19 cellular contexts compared by ENCODE assay signal in the genomic region with DNA sequence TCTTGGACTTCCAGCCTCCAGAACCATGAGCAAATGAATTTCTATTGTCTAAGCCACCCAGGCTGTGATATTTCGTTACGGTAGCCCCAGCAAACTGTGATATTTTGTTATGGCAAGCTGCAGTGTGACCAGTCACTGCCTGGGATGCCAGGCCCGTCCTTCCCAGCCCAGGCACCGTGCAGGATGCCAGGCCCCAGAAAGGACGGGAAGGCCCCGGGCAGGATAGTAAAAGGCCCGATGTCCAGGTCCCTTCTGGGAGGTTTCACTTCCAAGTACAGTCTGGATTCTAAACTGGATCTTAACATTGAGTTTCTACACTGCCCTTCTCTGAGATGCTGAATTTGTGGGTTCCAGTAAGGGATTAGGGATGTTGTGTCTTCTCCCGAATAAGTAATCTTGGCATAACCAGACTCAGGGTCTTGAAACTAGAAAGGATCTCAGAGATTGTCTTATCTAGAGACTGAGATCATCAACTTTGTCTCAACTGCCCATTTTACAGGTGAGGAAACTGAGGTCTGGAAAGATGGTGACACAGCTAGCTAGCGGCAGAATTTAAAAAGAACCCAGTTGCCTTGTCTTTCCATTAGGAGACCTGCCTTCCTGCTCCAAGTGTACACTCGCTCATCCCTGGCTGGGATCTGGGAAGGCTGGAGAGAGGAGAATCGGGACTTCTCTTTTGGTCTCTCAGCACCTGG. TPM values are rescaled to one million over a fixed set of nuclear protein-coding genes. Genes with fewer than 3 reads are reported as not detected.
DNase-seq lines count a peak whose midpoint lies in the region; ATAC-seq, FAIRE-seq and TF ChIP-seq lines count a peak whose summit lies in the region.
"Had no signal": no experiment of that assay in that cellular context is flagged by ENCODE, and none has a peak within 500 bp of the region (broad histone marks: within the 10 kb centered on the region; RNA-seq: fewer than 3 reads in every experiment).

No MANE protein-coding gene starts in this region.

- peak overlapping the region in 2 of 3 donors; percentile 41 to 91 for H3K27ac Mint-ChIP-seq in CD4-positive, CD25-positive, alpha-beta regulatory T cell
- H3K27ac Mint-ChIP-seq: CD8-positive, alpha-beta T cell; IgD-negative memory B cell had no signal

- no peak overlapping the region for H2AK5ac ChIP-seq in trophoblast cell (ENCODE audit: low read length)

- no peaks in the 10 kb centered on the region for H3K27me3 ChIP-seq in CD4-positive, CD25-positive, alpha-beta regulatory T cell (ENCODE audit: control insufficient read depth, insufficient read depth, low read length)
- H3K27me3 ChIP-seq in MM.1S (replicated peaks; ENCODE audit: insufficient read depth, low read length) (no peaks in the 10 kb centered on the region), keratinocyte (ENCODE audit: control insufficient read depth, extremely low read depth, insufficient read depth, low read length) (no peaks in the 10 kb centered on the region), trophoblast cell (ENCODE audit: insufficient read depth, low read length) (no peaks in the 10 kb centered on the region), ascending aorta (no peaks in the 10 kb centered on the region)
- H3K27me3 ChIP-seq: BLaER1 had no signal

- H3K4me3 Mint-ChIP-seq in CD4-positive, CD25-positive, alpha-beta regulatory T cell = no peak overlapping the region
- H3K4me3 Mint-ChIP-seq: CD14-positive monocyte; CD8-positive, alpha-beta T cell; H9 had no signal

- peaks cover 23% of the 10 kb centered on the region for H3K36me3 ChIP-seq in CD4-positive, CD25-positive, alpha-beta regulatory T cell (ENCODE audit: control insufficient read depth, insufficient read depth, low read length)
- H3K36me3 ChIP-seq in MM.1S (replicated peaks; ENCODE audit: insufficient read depth, low read length) = no peaks in the 10 kb centered on the region
- peaks cover 8 to 12% of the 10 kb centered on the region in 2 experiments for H3K36me3 ChIP-seq in keratinocyte (ENCODE audit: control insufficient read depth in 2 of 2, extremely low read depth in 1 of 2, insufficient read depth in 2 of 2, low read length in 2 of 2)
- peaks cover 12 to 14% of the 10 kb centered on the region in 2 experiments for H3K36me3 ChIP-seq in trophoblast cell (ENCODE audit: control insufficient read depth in 1 of 2, insufficient read depth in 2 of 2, low read length in 2 of 2)
- peaks cover 0 to 21% of the 10 kb centered on the region in 2 donors for H3K36me3 ChIP-seq in ascending aorta

- H3K36me3 Mint-ChIP-seq in CD4-positive, CD25-positive, alpha-beta regulatory T cell = peaks cover 30% of the 10 kb centered on the region

- H3K79me1 ChIP-seq in trophoblast cell (ENCODE audit: low read length) = peaks cover 16% of the 10 kb centered on the region

- H2BK5ac ChIP-seq in trophoblast cell (ENCODE audit: low read depth, low read length, poor library complexity) = peak overlapping the region; percentile 18

- H4K12ac ChIP-seq in trophoblast cell (ENCODE audit: low read depth, low read length) = no peak overlapping the region

- peak overlapping the region; percentile 34 for H4K8ac ChIP-seq in trophoblast cell (ENCODE audit: low read depth, low read length)

- H3F3A ChIP-seq in MM.1S (ENCODE audit: insufficient read depth, low read length) = peaks cover 33% of the 10 kb centered on the region

- H3K9me3 Mint-ChIP-seq in CD4-positive, CD25-positive, alpha-beta regulatory T cell = no peaks in the 10 kb centered on the region
- H3K9me3 Mint-ChIP-seq: CD8-positive, alpha-beta T cell had no signal

- H3K4me3 ChIP-seq in CD4-positive, CD25-positive, alpha-beta regulatory T cell (ENCODE audit: low read depth, low read length) = no peak overlapping the region
- H3K4me3 ChIP-seq in MM.1S (ENCODE audit: low read length) = no peak overlapping the region
- no peak overlapping the region for H3K4me3 ChIP-seq in keratinocyte (ENCODE audit: control insufficient read depth in 2 of 3, extremely low read depth in 1 of 3, insufficient read depth in 2 of 3, low read depth in 1 of 3, low read length in 3 of 3)
- H3K4me3 ChIP-seq in trophoblast cell (ENCODE audit: low read depth, low read length) = no peak overlapping the region
- no peak overlapping the region for H3K4me3 ChIP-seq in ascending aorta
- H3K4me3 ChIP-seq: BLaER1 had no signal

- H3K4me1 ChIP-seq in CD4-positive, CD25-positive, alpha-beta regulatory T cell (ENCODE audit: control insufficient read depth, insufficient read depth, low read length, poor library complexity, severe bottlenecking) = no peaks in the 10 kb centered on the region
- H3K4me1 ChIP-seq in MM.1S (ENCODE audit: low read length) (peaks cover 38% of the 10 kb centered on the region), keratinocyte (ENCODE audit: control insufficient read depth, extremely low read depth, insufficient read depth, low read length) (peaks cover 9% of the 10 kb centered on the region), trophoblast cell (ENCODE audit: control insufficient read depth in 1 of 2, insufficient read depth in 2 of 2, low read length in 2 of 2) (peaks cover 21 to 28% of the 10 kb centered on the region in 2 experiments), ascending aorta (no peaks in the 10 kb centered on the region)

- H3K9me1 ChIP-seq in keratinocyte (ENCODE audit: control insufficient read depth, extremely low read depth, insufficient read depth, low read length) = no peaks in the 10 kb centered on the region

- dilution Hi-C loops in keratinocyte (cut with MboI; ENCODE audit: extremely low pct_ligation_motif_present, low sequenced_read_pairs) = no loop called here

- H2BK12ac ChIP-seq in trophoblast cell (ENCODE audit: low read length) = peak overlapping the region; percentile 39

- H3K23ac ChIP-seq in trophoblast cell (ENCODE audit: low read length) = no peak overlapping the region

- intact Hi-C loops in ascending aorta (cut with DNase I) = loop anchor here (5.0 kb wide), 1 partner anchor 249 kb away; no protein-coding TSS in a partner anchor

- no peaks in the 10 kb centered on the region for H4K20me1 ChIP-seq in MM.1S (ENCODE audit: insufficient read depth, low read length)
- no peaks in the 10 kb centered on the region for H4K20me1 ChIP-seq in keratinocyte (ENCODE audit: control insufficient read depth, extremely low read depth, insufficient read depth, low read length)

- peak overlapping the region; percentile 23 for H3K14ac ChIP-seq in trophoblast cell (ENCODE audit: low read length)

- no peak overlapping the region for H3K27ac ChIP-seq in CD4-positive, CD25-positive, alpha-beta regulatory T cell (ENCODE audit: insufficient read depth, low read length, poor library complexity, severe bottlenecking)
- H3K27ac ChIP-seq in MM.1S (ENCODE audit: low read length) (0 out of 2 replicates have a peak overlapping the region, but pooled peaks have one; percentile 99), keratinocyte (ENCODE audit: control insufficient read depth, insufficient read depth, low read length) (no peak overlapping the region), trophoblast cell (ENCODE audit: low read depth, low read length) (peak overlapping the region; percentile 16), ascending aorta (peak overlapping the region in 1 of 2 donors; percentile 48)
- H3K27ac ChIP-seq: BLaER1 had no signal

- peak overlapping the region; percentile 27 for H3K18ac ChIP-seq in trophoblast cell (ENCODE audit: low read length)

- no peak for ATAC-seq in CD4-positive, CD25-positive, alpha-beta regulatory T cell (ENCODE audit: low read depth in 2 of 2)
- no peak for ATAC-seq in HG02973 (IDR thresholded peaks at IDR 0.05; ENCODE audit: unreplicated experiment)
- ATAC-seq: CD8-positive, alpha-beta T cell had no signal

- peaks cover 0 to 7% (median 2%) of the 10 kb centered on the region in 4 donors for H3K4me1 Mint-ChIP-seq in CD4-positive, CD25-positive, alpha-beta regulatory T cell
- H3K4me1 Mint-ChIP-seq: CD14-positive monocyte had no signal

- WGBS in trophoblast cell (ENCODE audit: extremely low coverage, insufficient coverage, insufficient read length) = no CpG with 5 or more reads among the region's 11 CpGs

- H3K9ac ChIP-seq in MM.1S (ENCODE audit: low read length) (no peak overlapping the region), keratinocyte (ENCODE audit: control insufficient read depth, extremely low read depth, insufficient read depth, low read length) (no peak overlapping the region), trophoblast cell (ENCODE audit: low read length) (no peak overlapping the region)
- H3K9ac ChIP-seq: BLaER1 had no signal

- no peak for DNase-seq in CD4-positive, CD25-positive, alpha-beta regulatory T cell
- no peak for DNase-seq in MM.1S
- DNase-seq in keratinocyte (ENCODE audit: low read depth, low spot score) = no peak
- no peak for DNase-seq in trophoblast cell
- no peak for DNase-seq in HCEC 1CT
- DNase-seq in activated CD4-positive, alpha-beta T cell treated with anti-CD3 and anti-CD28 coated beads, Interleukin-2, amount 50 U/mL, for 1 hour = no peak
- no peak for DNase-seq in ascending aorta (ENCODE audit: low spot score in 2 of 2)
- DNase-seq: 8988T; Calu3; CD8-positive, alpha-beta T cell; DMS79 treated with DMSO at 0.1 percent for 48 hours; GF-D8; H9 had no signal

- peak; percentile 5 for FAIRE-seq in keratinocyte (lab: Jason Lieb, UNC)
- FAIRE-seq: H1, HTR-8/SVneo had no signal

- H2BK120ac ChIP-seq in trophoblast cell (ENCODE audit: insufficient read depth, low read length, poor library complexity) = no peak overlapping the region

- no peak for TF ChIP-seq CTCF in MM.1S (IDR thresholded peaks at IDR 0.05; ENCODE audit: low read length)
- TF ChIP-seq CTCF in keratinocyte (optimal IDR thresholded peaks at IDR 0.05 in 1 of 3, IDR thresholded peaks at IDR 0.05 in 1 of 3, conservative IDR thresholded peaks at IDR 0.05 in 1 of 3; ENCODE audit: extremely low read depth in 1 of 3, insufficient read depth in 2 of 3, low read length in 3 of 3) = no peak
- TF ChIP-seq CTCF in ascending aorta (IDR thresholded peaks at IDR 0.05) = no peak

- no peak overlapping the region for H3K4me2 ChIP-seq in MM.1S (ENCODE audit: low read depth, low read length)
- H3K4me2 ChIP-seq in keratinocyte (ENCODE audit: control insufficient read depth, extremely low read depth, insufficient read depth, low read depth, low read length) = no peak overlapping the region
- H3K4me2 ChIP-seq in trophoblast cell (ENCODE audit: low read length) = no peak overlapping the region
- H3K4me2 ChIP-seq: BLaER1 had no signal

- H3K79me2 ChIP-seq in MM.1S (ENCODE audit: low read length) (peaks cover 22% of the 10 kb centered on the region), keratinocyte (ENCODE audit: control insufficient read depth, insufficient read depth, low read length) (no peaks in the 10 kb centered on the region), trophoblast cell (ENCODE audit: control insufficient read depth, insufficient read depth, low read length, poor library complexity) (no peaks in the 10 kb centered on the region)

- no peaks in the 10 kb centered on the region for H3K9me2 ChIP-seq in MM.1S (replicated peaks; ENCODE audit: insufficient read depth, low read length)

- H2AFZ ChIP-seq in MM.1S (ENCODE audit: low read length) = no peak overlapping the region
- no peak overlapping the region for H2AFZ ChIP-seq in keratinocyte (ENCODE audit: control insufficient read depth, low read length)
- H2AFZ ChIP-seq in trophoblast cell (ENCODE audit: insufficient read depth, low read length, poor library complexity) = no peak overlapping the region

- H3K9me3 ChIP-seq in CD4-positive, CD25-positive, alpha-beta regulatory T cell (ENCODE audit: control insufficient read depth in 2 of 2, low read length in 2 of 2) = no peaks in the 10 kb centered on the region
- H3K9me3 ChIP-seq in MM.1S (replicated peaks; ENCODE audit: insufficient read depth, low read length) (no peaks in the 10 kb centered on the region), keratinocyte (ENCODE audit: control insufficient read depth, low read depth, low read length) (no peaks in the 10 kb centered on the region), trophoblast cell (ENCODE audit: insufficient read depth, low read depth, low read length) (no peaks in the 10 kb centered on the region), ascending aorta (no peaks in the 10 kb centered on the region)

- no peaks in the 10 kb centered on the region for H3K27me3 Mint-ChIP-seq in CD4-positive, CD25-positive, alpha-beta regulatory T cell
- H3K27me3 Mint-ChIP-seq: IgD-negative memory B cell had no signal

- peak overlapping the region; percentile 67 for H4K91ac ChIP-seq in trophoblast cell (ENCODE audit: low read depth, low read length)

- no peak overlapping the region for H3K4ac ChIP-seq in trophoblast cell (ENCODE audit: low read depth, low read length)

RNA-seq across cellular contexts. Expression of a gene that starts 19.9 kb away (rescaled TPM):
- total RNA-seq in CD4-positive, CD25-positive, alpha-beta regulatory T cell = 34.8 TPM
- polyA plus RNA-seq in CD4-positive, CD25-positive, alpha-beta regulatory T cell = 10 to 100 TPM; 20.0 to 28.1 (median 24.7) TPM
- polyA plus RNA-seq in keratinocyte = 23.8 to 24.7 TPM (median 23.8 TPM) in 3 replicates
- polyA plus RNA-seq in keratinocyte (2011; ENCODE audit: low read depth) = 15.0 TPM
- 15.9 and 16.7 TPM in 2 replicates for polyA plus RNA-seq in keratinocyte (2011; cell fraction: cytosol; rRNA removed)
- polyA plus RNA-seq in keratinocyte (2011; cell fraction: nucleus; rRNA removed) = 38.8 and 40.7 TPM in 2 replicates
- 16.5 and 17.7 TPM in 2 replicates for polyA plus RNA-seq in keratinocyte (2012; ENCODE audit: low replicate concordance)
- 42.3 to 63.6 TPM (median 61.5 TPM) in 3 replicates for polyA minus RNA-seq in keratinocyte
- 15.2 TPM for polyA minus RNA-seq in keratinocyte (2011; cell fraction: cytosol; rRNA and poly(A)+ RNA removed)
- polyA minus RNA-seq in keratinocyte (2011; cell fraction: nucleus; rRNA and poly(A)+ RNA removed) = 11.6 and 13.1 TPM in 2 replicates
- polyA plus RNA-seq in trophoblast cell (2013) = 16.6 and 16.8 TPM in 2 replicates
- 7.3 TPM for total RNA-seq in ascending aorta

RNA-seq across cellular contexts. Expression of a gene that starts 20.1 kb away (rescaled TPM):
- 4.4 TPM for total RNA-seq in CD4-positive, CD25-positive, alpha-beta regulatory T cell
- polyA plus RNA-seq in CD4-positive, CD25-positive, alpha-beta regulatory T cell = 10 to 100 TPM; 11.0 to 17.0 (median 16.8) TPM
- 26.5 to 32.0 TPM (median 28.0 TPM) in 3 replicates for polyA plus RNA-seq in keratinocyte
- 8.8 TPM for polyA plus RNA-seq in keratinocyte (2011; ENCODE audit: low read depth)
- 21.4 and 32.5 TPM in 2 replicates for polyA plus RNA-seq in keratinocyte (2011; cell fraction: cytosol; rRNA removed)
- 22.4 and 24.8 TPM in 2 replicates for polyA plus RNA-seq in keratinocyte (2011; cell fraction: nucleus; rRNA removed)
- 17.5 and 17.6 TPM in 2 replicates for polyA plus RNA-seq in keratinocyte (2012; ENCODE audit: low replicate concordance)
- polyA minus RNA-seq in keratinocyte = 6.6 to 12.9 TPM (median 11.9 TPM) in 3 replicates
- polyA minus RNA-seq in keratinocyte (2011; cell fraction: cytosol; rRNA and poly(A)+ RNA removed) = 9.6 TPM
- 9.9 and 17.9 TPM in 2 replicates for polyA minus RNA-seq in keratinocyte (2011; cell fraction: nucleus; rRNA and poly(A)+ RNA removed)
- 18.0 and 19.0 TPM in 2 replicates for polyA plus RNA-seq in trophoblast cell (2013)
- 14.0 TPM for total RNA-seq in ascending aorta

Comparison
In these comparisons a context has a peak if more than half of its experiments do, and no peak if none do; other contexts are left out.
1. H3K27ac ChIP-seq: peak in MM.1S (single experiment) and trophoblast cell (single experiment); none in CD4-positive, CD25-positive, alpha-beta regulatory T cell (single experiment) and keratinocyte (single experiment).